16 cellular contexts compared by ENCODE assay signal in the genomic region with DNA sequence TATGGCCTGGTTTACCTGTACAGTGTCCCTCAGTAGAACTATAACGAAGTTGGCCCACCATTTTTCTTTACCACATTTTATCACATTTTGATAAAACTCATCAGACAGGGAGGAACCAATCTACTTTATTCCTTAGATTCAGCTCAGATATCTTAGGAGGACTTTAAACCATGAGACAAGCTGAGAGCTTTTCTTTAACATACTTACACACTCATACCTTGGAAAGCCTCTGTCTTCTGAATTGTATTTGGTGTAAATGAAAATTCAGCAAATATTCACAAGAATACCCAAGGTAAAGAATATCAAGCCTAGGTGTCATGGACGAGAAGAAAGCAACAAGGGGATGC.
DNase-seq lines count a peak whose midpoint lies in the region; ATAC-seq and TF ChIP-seq lines count a peak whose summit lies in the region.
"Had no signal": no experiment of that assay in that cellular context is flagged by ENCODE, and none has a peak within 500 bp of the region (broad histone marks: within the 10 kb centered on the region; RNA-seq: fewer than 3 reads in every experiment).

No MANE protein-coding gene starts in this region.

- in situ Hi-C loops in Panc1 (cut with HindIII; ENCODE audit: low pct_unique_long_range_greater_than_20kb, low sequenced_read_pairs): no loop called here

- no peaks in the 10 kb centered on the region for H3K27me3 ChIP-seq in CD8-positive, alpha-beta memory T cell (ENCODE audit: insufficient read depth, low read length, poor library complexity, severe bottlenecking)
- H3K27me3 ChIP-seq in Panc1 (ENCODE audit: control insufficient read depth, insufficient read depth, low read length): no peaks in the 10 kb centered on the region
- peaks cover 3% of the 10 kb centered on the region for H3K27me3 ChIP-seq in osteoblast (ENCODE audit: insufficient read depth, low read length)
- H3K27me3 ChIP-seq in tibial nerve: no peaks in the 10 kb centered on the region

- WGBS in tibial nerve, 2 donors: 77 to 88% methylated on average over 2 of the region's 2 CpGs

- H2AFZ ChIP-seq in osteoblast (ENCODE audit: low read length): no peak overlapping the region

- DNase-seq in CD8-positive, alpha-beta memory T cell: no peak
- DNase-seq in Panc1 (ENCODE audit: low read depth, low spot score) (no peak), chondrocyte (ENCODE audit: low spot score) (no peak), osteoblast (ENCODE audit: insufficient read length, low spot score, missing footprints) (no peak), retina (no peak), CD14-positive monocyte (ENCODE audit: low spot score) (no peak), tibial nerve (ENCODE audit: low spot score in 2 of 2) (no peak)
- DNase-seq: NCI-H1092 treated with DMSO at 0.1 percent for 48 hours, NCI-H774, T-helper 9 cell had no signal

- TF ChIP-seq CTCF in Panc1 (IDR thresholded peaks at IDR 0.05): no peak
- TF ChIP-seq CTCF in chondrocyte (IDR thresholded peaks at IDR 0.05): no peak
- no peak for TF ChIP-seq CTCF in osteoblast (IDR thresholded peaks at IDR 0.05; ENCODE audit: extremely low read depth, low read depth, low read length)
- TF ChIP-seq CTCF in CD14-positive monocyte (IDR thresholded peaks at IDR 0.05): no peak
- TF ChIP-seq CTCF in tibial nerve (IDR thresholded peaks at IDR 0.05): no peak

- H3K27ac ChIP-seq in CD8-positive, alpha-beta memory T cell (ENCODE audit: low read depth, low read length): no peak overlapping the region
- H3K27ac ChIP-seq in Panc1 (ENCODE audit: low read length) (peak overlapping the region; percentile 2; the same call in 1 of the 2 replicates), osteoblast (ENCODE audit: low read depth, low read length) (peak overlapping the region; percentile 8), tibial nerve (no peak overlapping the region)
- H3K27ac ChIP-seq: coronary artery, RWPE1 had no signal

- H3K36me3 Mint-ChIP-seq in CD8-positive, alpha-beta memory T cell: no peaks in the 10 kb centered on the region
- H3K36me3 Mint-ChIP-seq in chondrocyte (ENCODE audit: low read depth): no peaks in the 10 kb centered on the region
- no peaks in the 10 kb centered on the region for H3K36me3 Mint-ChIP-seq in CD14-positive monocyte
- H3K36me3 Mint-ChIP-seq: stimulated activated effector memory CD8-positive, alpha-beta T cell treated with anti-CD3 and anti-CD28 coated beads, Interleukin-12 subunit alpha, Interleukin-12 subunit beta, amount 100 ng/mL, for 72 hours had no signal

- H3K4me2 ChIP-seq in osteoblast (ENCODE audit: insufficient read depth, low read length): no peak overlapping the region

- TF ChIP-seq POLR2A in tibial nerve (IDR thresholded peaks at IDR 0.05): no peak

- intact Hi-C loops in Panc1 (cut with micrococcal nuclease; ENCODE audit: unreplicated experiment) (no loop called here), CD14-positive monocyte (cut with micrococcal nuclease) (no loop called here)

- CTCF ChIA-PET in CD8-positive, alpha-beta memory T cell (lab: Charles Lee): no interaction called here
- CTCF ChIA-PET in Panc1 (lab: Charles Lee): no interaction called here

- H3K4me1 Mint-ChIP-seq in CD8-positive, alpha-beta memory T cell: peaks cover 15 to 26% (median 23%) of the 10 kb centered on the region in 3 donors
- H3K4me1 Mint-ChIP-seq in chondrocyte (ENCODE audit: low read depth) (peaks cover 27% of the 10 kb centered on the region), CD14-positive monocyte (peaks cover 4% of the 10 kb centered on the region)

- peaks cover 4 to 11% of the 10 kb centered on the region in 2 donors for H3K27me3 Mint-ChIP-seq in CD8-positive, alpha-beta memory T cell
- H3K27me3 Mint-ChIP-seq in chondrocyte (ENCODE audit: low read depth): peaks cover under 1% of the 10 kb centered on the region
- H3K27me3 Mint-ChIP-seq in CD14-positive monocyte (ENCODE audit: low read depth in 3 of 3): peaks cover 6 to 37% (median 24%) of the 10 kb centered on the region in 3 donors

- no peak overlapping the region for H3K4me3 ChIP-seq in CD8-positive, alpha-beta memory T cell (ENCODE audit: low read length)
- H3K4me3 ChIP-seq in Panc1 (ENCODE audit: low read depth in 2 of 2, low read length in 2 of 2) (no peak overlapping the region), osteoblast (ENCODE audit: insufficient read depth, low read length) (no peak overlapping the region), tibial nerve (no peak overlapping the region)
- H3K4me3 ChIP-seq: coronary artery had no signal

- no TSS peak for BruUV-seq in Panc1 (replicated peaks; lab: Mats Ljungman, UMichigan)

- peak; percentile 29; the same call in 1 of the 2 replicates for ATAC-seq in Panc1
- no peak for ATAC-seq in HG03354 (IDR thresholded peaks at IDR 0.05; ENCODE audit: poor library complexity, severe bottlenecking, unreplicated experiment)

- peak overlapping the region in 7 of 8 donors; percentile 4 to 84 (median 32) for H3K27ac Mint-ChIP-seq in CD8-positive, alpha-beta memory T cell
- H3K27ac Mint-ChIP-seq in chondrocyte (ENCODE audit: unreplicated experiment) (peak overlapping the region; percentile 74), CD14-positive monocyte (peak overlapping the region in 1 of 7 donors; percentile 16)
- H3K27ac Mint-ChIP-seq: activated CD4-positive, alpha-beta T cell treated with anti-CD3 and anti-CD28 coated beads, Interleukin-2, amount 10 ng/mL, durations not matched to agents 7 days and 5 days; stimulated activated effector memory CD8-positive, alpha-beta T cell treated with anti-CD3 and anti-CD28 coated beads, Interleukin-12 subunit alpha, Interleukin-12 subunit beta, amount 100 ng/mL, for 72 hours had no signal

- H3K79me2 ChIP-seq in osteoblast (ENCODE audit: insufficient read depth, low read length): no peaks in the 10 kb centered on the region

- H3K9me3 Mint-ChIP-seq in CD8-positive, alpha-beta memory T cell: no peaks in the 10 kb centered on the region
- H3K9me3 Mint-ChIP-seq in chondrocyte (ENCODE audit: low read depth): no peaks in the 10 kb centered on the region
- H3K9me3 Mint-ChIP-seq in CD14-positive monocyte: peaks cover 0 to 2% (median 0%) of the 10 kb centered on the region in 7 donors
- H3K9me3 Mint-ChIP-seq: activated CD4-positive, alpha-beta T cell treated with anti-CD3 and anti-CD28 coated beads, Interleukin-2, amount 10 ng/mL, durations not matched to agents 7 days and 5 days; activated T-cell treated with anti-CD3 and anti-CD28 coated beads, Interleukin-2, amount 50 U/mL, for 4 hours; stimulated activated effector memory CD8-positive, alpha-beta T cell treated with anti-CD3 and anti-CD28 coated beads, Interleukin-12 subunit alpha, Interleukin-12 subunit beta, amount 100 ng/mL, for 72 hours had no signal

- no peaks in the 10 kb centered on the region for H4K20me1 ChIP-seq in osteoblast (ENCODE audit: insufficient read depth, low read length)

- no peaks in the 10 kb centered on the region for H3K36me3 ChIP-seq in CD8-positive, alpha-beta memory T cell (ENCODE audit: insufficient read depth, low read length)
- H3K36me3 ChIP-seq in Panc1 (ENCODE audit: control insufficient read depth, insufficient read depth, low read length): no peaks in the 10 kb centered on the region
- H3K36me3 ChIP-seq in osteoblast (ENCODE audit: insufficient read depth, low read length): no peaks in the 10 kb centered on the region
- H3K36me3 ChIP-seq in tibial nerve: no peaks in the 10 kb centered on the region

- POLR2A ChIA-PET in CD8-positive, alpha-beta memory T cell (lab: Charles Lee): no interaction called here
- POLR2A ChIA-PET in Panc1 (lab: Charles Lee): no interaction called here

- peak overlapping the region in 3 of 7 donors; percentile 4 to 37 (median 7) for H3K4me3 Mint-ChIP-seq in CD8-positive, alpha-beta memory T cell
- H3K4me3 Mint-ChIP-seq in chondrocyte (ENCODE audit: unreplicated experiment): no peak overlapping the region
- H3K4me3 Mint-ChIP-seq in CD14-positive monocyte: no peak overlapping the region
- H3K4me3 Mint-ChIP-seq: activated CD4-positive, alpha-beta T cell treated with anti-CD3 and anti-CD28 coated beads, Interleukin-2, amount 10 ng/mL, durations not matched to agents 7 days and 5 days; activated T-cell treated with anti-CD3 and anti-CD28 coated beads, Interleukin-2, amount 50 U/mL, for 4 hours; stimulated activated effector memory CD8-positive, alpha-beta T cell treated with anti-CD3 and anti-CD28 coated beads, Interleukin-12 subunit alpha, Interleukin-12 subunit beta, amount 100 ng/mL, for 72 hours had no signal

- peaks cover 16% of the 10 kb centered on the region for H3K4me1 ChIP-seq in CD8-positive, alpha-beta memory T cell (ENCODE audit: insufficient read depth, low read length)
- H3K4me1 ChIP-seq in Panc1 (ENCODE audit: control insufficient read depth, insufficient read depth, low read length) (peaks cover 9% of the 10 kb centered on the region; the same call in 1 of the 2 replicates), osteoblast (ENCODE audit: insufficient read depth, low read length) (peaks cover 15% of the 10 kb centered on the region), tibial nerve (no peaks in the 10 kb centered on the region)

- no peaks in the 10 kb centered on the region for H3K9me3 ChIP-seq in CD8-positive, alpha-beta memory T cell (ENCODE audit: low read length)
- H3K9me3 ChIP-seq in Panc1 (ENCODE audit: control insufficient read depth, insufficient read depth, low read depth, low read length) (no peaks in the 10 kb centered on the region), osteoblast (ENCODE audit: low read depth, low read length) (no peaks in the 10 kb centered on the region), tibial nerve (no peaks in the 10 kb centered on the region)

- TF ChIP-seq EP300 in tibial nerve (IDR thresholded peaks at IDR 0.05): no peak

Comparison
In these comparisons a context has a peak if more than half of its experiments do, and no peak if none do; other contexts are left out.
1. H3K27ac ChIP-seq: peak in Panc1 (single experiment) and osteoblast (single experiment); none in CD8-positive, alpha-beta memory T cell (single experiment) and tibial nerve (0 of 4).